8 cellular contexts compared by ENCODE assay signal in genomic region chr19:36665832-36666231, GRCh38. TPM values are rescaled to one million over a fixed set of nuclear protein-coding genes. Genes with fewer than 3 reads are reported as not detected.
DNase-seq lines count a peak whose midpoint lies in the region; ATAC-seq, FAIRE-seq and TF ChIP-seq lines count a peak whose summit lies in the region.

No MANE protein-coding gene starts in this region.

- peaks cover 26% of the 10 kb centered on the region for H3K4me1 Mint-ChIP-seq in activated CD4-positive, alpha-beta T cell treated with anti-CD3 and anti-CD28 coated beads for 36 hours
- peaks cover 14% of the 10 kb centered on the region for H3K4me1 Mint-ChIP-seq in activated naive CD8-positive, alpha-beta T cell treated with anti-CD3 and anti-CD28 coated beads, Interleukin-2, amount 10 ng/mL, durations not matched to agents 7 days and 5 days

- CTCF ChIA-PET in activated CD4-positive, alpha-beta T cell treated with anti-CD3 and anti-CD28 coated beads for 36 hours (lab: Charles Lee): interaction anchor here (1.0 kb wide), 1 partner anchor 9 kb away, joined by 3 read pairs; no protein-coding TSS in a partner anchor

- H3K27ac ChIP-seq in kidney (ENCODE audit: low read depth in 2 of 2, low read length in 2 of 2): no peak overlapping the region
- H3K27ac ChIP-seq in stomach smooth muscle (ENCODE audit: low read length): no peak overlapping the region

- no peaks in the 10 kb centered on the region for H3K27me3 ChIP-seq in stomach smooth muscle (ENCODE audit: control insufficient read depth in 1 of 2, insufficient read depth in 2 of 2, low read length in 2 of 2)

- peaks cover 68% of the 10 kb centered on the region for H3K36me3 Mint-ChIP-seq in activated CD4-positive, alpha-beta T cell treated with anti-CD3 and anti-CD28 coated beads for 36 hours (ENCODE audit: low read depth)
- H3K36me3 Mint-ChIP-seq in activated naive CD8-positive, alpha-beta T cell treated with anti-CD3 and anti-CD28 coated beads, Interleukin-2, amount 10 ng/mL, durations not matched to agents 7 days and 5 days: peaks cover 58% of the 10 kb centered on the region

- H3K4me1 ChIP-seq in kidney (ENCODE audit: control insufficient read depth in 1 of 2, insufficient read depth in 1 of 2, low read depth in 1 of 2, low read length in 2 of 2) (peaks cover 4 to 10% of the 10 kb centered on the region in 2 donors), stomach smooth muscle (ENCODE audit: control insufficient read depth, insufficient read depth, low read length) (peaks cover 20% of the 10 kb centered on the region)

- no peak for ATAC-seq in activated CD4-positive, alpha-beta T cell treated with anti-CD3 and anti-CD28 coated beads for 36 hours
- ATAC-seq in activated naive CD8-positive, alpha-beta T cell treated with anti-CD3 and anti-CD28 coated beads, Interleukin-2, amount 10 ng/mL, durations not matched to agents 7 days and 5 days (ENCODE audit: low read depth): no peak
- ATAC-seq in HG02678 (IDR thresholded peaks at IDR 0.05; ENCODE audit: unreplicated experiment) (no peak), GM18502 (IDR thresholded peaks at IDR 0.05; ENCODE audit: poor library complexity, unreplicated experiment) (no peak)

- POLR2A ChIA-PET in activated CD4-positive, alpha-beta T cell treated with anti-CD3 and anti-CD28 coated beads for 36 hours (lab: Charles Lee): interaction anchor here (1.0 to 1.1 kb wide), 2 partner anchors 61 to 177 kb away, joined by 3 to 7 read pairs; partner anchors contain the start of genes ZNF382 and ZNF566
- POLR2A ChIA-PET in activated naive CD8-positive, alpha-beta T cell treated with anti-CD3 and anti-CD28 coated beads, Interleukin-2, amount 10 ng/mL, durations not matched to agents 7 days and 5 days (lab: Charles Lee): interaction anchor here (0.6 to 2.2 kb wide), 3 partner anchors 22 to 93 kb away, joined by 3 to 10 read pairs (median 10); partner anchors contain the start of genes ZNF529 and ZNF567

- peak overlapping the region in 1 of 2 donors; percentile 93 for H3K9ac ChIP-seq in kidney (ENCODE audit: low read length in 2 of 2)
- H3K9ac ChIP-seq in stomach smooth muscle (ENCODE audit: low read length in 2 of 2): peak overlapping the region in 1 of 2 donors; percentile 94

- no peak for TF ChIP-seq CTCF in kidney (IDR thresholded peaks at IDR 0.05; ENCODE audit: borderline replicate concordance, extremely low read depth, insufficient read depth)

- H3K9me3 ChIP-seq in kidney (ENCODE audit: control insufficient read depth in 1 of 2, low read length in 2 of 2): no peaks in the 10 kb centered on the region
- no peaks in the 10 kb centered on the region for H3K9me3 ChIP-seq in stomach smooth muscle (ENCODE audit: control insufficient read depth in 2 of 2, low read length in 2 of 2)

- FAIRE-seq in kidney (lab: Jason Lieb, UNC): no peak

- H3K4me3 ChIP-seq in kidney (ENCODE audit: low read length in 2 of 2) (peak overlapping the region; percentile 89 to 99), stomach smooth muscle (ENCODE audit: low read length in 2 of 2) (peak overlapping the region; percentile 99 to 100)

- peak overlapping the region; percentile 98 for H3K4me3 Mint-ChIP-seq in activated CD4-positive, alpha-beta T cell treated with anti-CD3 and anti-CD28 coated beads for 36 hours
- H3K4me3 Mint-ChIP-seq in activated naive CD8-positive, alpha-beta T cell treated with anti-CD3 and anti-CD28 coated beads, Interleukin-2, amount 10 ng/mL, durations not matched to agents 7 days and 5 days: peak overlapping the region; percentile 98

- DNase-seq in activated CD4-positive, alpha-beta T cell treated with anti-CD3 and anti-CD28 coated beads for 36 hours: no peak
- DNase-seq in activated CD4-positive, alpha-beta T cell treated with anti-CD3 and anti-CD28 coated beads for 4 hours: no peak
- DNase-seq in activated naive CD8-positive, alpha-beta T cell treated with anti-CD3 and anti-CD28 coated beads, Interleukin-2, amount 10 ng/mL, durations not matched to agents 7 days and 5 days: no peak
- DNase-seq in kidney (no peak), GM03348 (ENCODE audit: low spot score) (no peak)

- intact Hi-C loops in activated CD4-positive, alpha-beta T cell treated with anti-CD3 and anti-CD28 coated beads for 36 hours (cut with DNase I, micrococcal nuclease): loop anchor here (1.0 to 10.0 kb wide), 20 partner anchors 21 to 801 kb away; partner anchors contain the start of genes ZNF260 (in 2 of the 2), ZNF382 (in 2 of the 2), ZNF567 (in 2 of the 2) and ZFP14 (in 1 of the 2)
- intact Hi-C loops in kidney (cut with DNase I): no loop called here

- peaks cover 35% of the 10 kb centered on the region for H3K9me3 Mint-ChIP-seq in activated CD4-positive, alpha-beta T cell treated with anti-CD3 and anti-CD28 coated beads for 36 hours (ENCODE audit: low read depth)
- peaks cover 26% of the 10 kb centered on the region for H3K9me3 Mint-ChIP-seq in activated naive CD8-positive, alpha-beta T cell treated with anti-CD3 and anti-CD28 coated beads, Interleukin-2, amount 10 ng/mL, durations not matched to agents 7 days and 5 days

- H3K36me3 ChIP-seq in kidney (ENCODE audit: control insufficient read depth in 1 of 2, insufficient read depth in 2 of 2, low read length in 2 of 2) (peaks cover 0 to 5% of the 10 kb centered on the region in 2 donors), stomach smooth muscle (ENCODE audit: control insufficient read depth in 2 of 2, insufficient read depth in 2 of 2, low read length in 2 of 2) (peaks cover 11 to 12% of the 10 kb centered on the region in 2 donors)

- peak overlapping the region; percentile 99 for H3K27ac Mint-ChIP-seq in activated CD4-positive, alpha-beta T cell treated with anti-CD3 and anti-CD28 coated beads for 36 hours
- H3K27ac Mint-ChIP-seq in activated naive CD8-positive, alpha-beta T cell treated with anti-CD3 and anti-CD28 coated beads, Interleukin-2, amount 10 ng/mL, durations not matched to agents 7 days and 5 days: peak overlapping the region; percentile 99

- H3K27me3 Mint-ChIP-seq in activated CD4-positive, alpha-beta T cell treated with anti-CD3 and anti-CD28 coated beads for 36 hours: no peaks in the 10 kb centered on the region
- no peaks in the 10 kb centered on the region for H3K27me3 Mint-ChIP-seq in activated naive CD8-positive, alpha-beta T cell treated with anti-CD3 and anti-CD28 coated beads, Interleukin-2, amount 10 ng/mL, durations not matched to agents 7 days and 5 days

RNA-seq across cellular contexts. Expression of gene ZNF461, which starts 0.8 kb away (rescaled TPM):
- 1 to 10 TPM; 5.7 to 6.5 TPM for total RNA-seq in activated CD4-positive, alpha-beta T cell treated with anti-CD3 and anti-CD28 coated beads for 36 hours
- 10 to 100 TPM; 11.5 to 13.8 TPM for total RNA-seq in activated naive CD8-positive, alpha-beta T cell treated with anti-CD3 and anti-CD28 coated beads, Interleukin-2, amount 10 ng/mL, durations not matched to agents 7 days and 5 days
- 11.8 TPM for total RNA-seq in kidney
- 3.2 TPM for polyA plus RNA-seq in kidney (ENCODE audit: insufficient read depth, low read depth, low replicate concordance)

RNA-seq across cellular contexts. Expression of gene ZNF567, which starts 21.6 kb away (rescaled TPM):
- total RNA-seq in activated CD4-positive, alpha-beta T cell treated with anti-CD3 and anti-CD28 coated beads for 36 hours: 1 to 10 TPM; 7.4 to 8.6 TPM
- 10 to 100 TPM; 13.6 to 15.5 TPM for total RNA-seq in activated naive CD8-positive, alpha-beta T cell treated with anti-CD3 and anti-CD28 coated beads, Interleukin-2, amount 10 ng/mL, durations not matched to agents 7 days and 5 days
- total RNA-seq in kidney: 9.8 TPM
- polyA plus RNA-seq in kidney (ENCODE audit: insufficient read depth, low read depth, low replicate concordance): 4.0 TPM
